In the genomic region with DNA sequence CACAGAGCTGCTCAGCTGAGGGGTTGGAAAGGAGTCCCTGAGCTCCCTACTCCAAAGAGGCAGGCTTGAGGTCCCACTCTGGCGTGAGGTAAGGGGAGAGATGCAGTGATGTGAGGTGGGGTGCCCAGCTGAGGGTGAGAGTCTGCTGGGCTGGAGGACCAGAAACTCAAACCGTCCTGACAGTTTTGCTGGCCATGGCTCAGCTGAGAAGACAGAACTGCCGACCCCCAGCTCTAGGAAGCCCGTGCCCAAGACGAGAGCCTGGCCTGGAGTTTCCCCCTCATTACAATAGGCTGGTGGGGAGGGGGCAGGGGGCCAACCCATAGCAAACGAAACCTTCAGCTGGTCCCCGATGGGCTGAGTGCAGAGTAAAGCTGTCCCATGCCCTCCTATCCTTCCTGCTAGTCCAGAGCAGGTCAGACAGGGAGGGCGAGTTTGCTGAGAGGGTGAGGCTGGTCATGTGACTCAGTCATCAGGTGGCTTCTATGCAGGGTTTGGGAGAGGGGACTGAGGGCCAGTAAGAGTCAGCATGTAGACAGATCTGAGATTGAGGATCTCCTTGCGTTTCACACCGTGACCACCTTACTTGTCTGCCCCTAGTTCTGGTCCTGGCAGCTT, we compare ENCODE assay signal across 2 cellular contexts.
TF ChIP-seq lines count a peak whose summit lies in the region.

No MANE protein-coding gene starts in this region.

TF ChIP-seq in SK-N-SH, 30 proteins besides CTCF, POLR2A, EP300 and RAD21 (continued from another document):
- TF ChIP-seq, protein P1, sequence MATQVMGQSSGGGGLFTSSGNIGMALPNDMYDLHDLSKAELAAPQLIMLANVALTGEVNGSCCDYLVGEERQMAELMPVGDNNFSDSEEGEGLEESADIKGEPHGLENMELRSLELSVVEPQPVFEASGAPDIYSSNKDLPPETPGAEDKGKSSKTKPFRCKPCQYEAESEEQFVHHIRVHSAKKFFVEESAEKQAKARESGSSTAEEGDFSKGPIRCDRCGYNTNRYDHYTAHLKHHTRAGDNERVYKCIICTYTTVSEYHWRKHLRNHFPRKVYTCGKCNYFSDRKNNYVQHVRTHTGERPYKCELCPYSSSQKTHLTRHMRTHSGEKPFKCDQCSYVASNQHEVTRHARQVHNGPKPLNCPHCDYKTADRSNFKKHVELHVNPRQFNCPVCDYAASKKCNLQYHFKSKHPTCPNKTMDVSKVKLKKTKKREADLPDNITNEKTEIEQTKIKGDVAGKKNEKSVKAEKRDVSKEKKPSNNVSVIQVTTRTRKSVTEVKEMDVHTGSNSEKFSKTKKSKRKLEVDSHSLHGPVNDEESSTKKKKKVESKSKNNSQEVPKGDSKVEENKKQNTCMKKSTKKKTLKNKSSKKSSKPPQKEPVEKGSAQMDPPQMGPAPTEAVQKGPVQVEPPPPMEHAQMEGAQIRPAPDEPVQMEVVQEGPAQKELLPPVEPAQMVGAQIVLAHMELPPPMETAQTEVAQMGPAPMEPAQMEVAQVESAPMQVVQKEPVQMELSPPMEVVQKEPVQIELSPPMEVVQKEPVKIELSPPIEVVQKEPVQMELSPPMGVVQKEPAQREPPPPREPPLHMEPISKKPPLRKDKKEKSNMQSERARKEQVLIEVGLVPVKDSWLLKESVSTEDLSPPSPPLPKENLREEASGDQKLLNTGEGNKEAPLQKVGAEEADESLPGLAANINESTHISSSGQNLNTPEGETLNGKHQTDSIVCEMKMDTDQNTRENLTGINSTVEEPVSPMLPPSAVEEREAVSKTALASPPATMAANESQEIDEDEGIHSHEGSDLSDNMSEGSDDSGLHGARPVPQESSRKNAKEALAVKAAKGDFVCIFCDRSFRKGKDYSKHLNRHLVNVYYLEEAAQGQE (IDR thresholded peaks at IDR 0.05; ENCODE audit: low read depth, low read length) = no peak
- TF ChIP-seq RCOR1 (IDR thresholded peaks at IDR 0.05; ENCODE audit: low read length) = no peak
- TF ChIP-seq, protein P2, sequence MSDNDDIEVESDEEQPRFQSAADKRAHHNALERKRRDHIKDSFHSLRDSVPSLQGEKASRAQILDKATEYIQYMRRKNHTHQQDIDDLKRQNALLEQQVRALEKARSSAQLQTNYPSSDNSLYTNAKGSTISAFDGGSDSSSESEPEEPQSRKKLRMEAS (IDR thresholded peaks at IDR 0.05; ENCODE audit: low read depth) = no peak

TF ChIP-seq in SK-N-SH treated with all-trans-retinoic acid at 6 μM for 48 hours, 23 proteins besides CTCF, POLR2A, EP300 and RAD21 (continued from another document):
- TF ChIP-seq, protein P3, sequence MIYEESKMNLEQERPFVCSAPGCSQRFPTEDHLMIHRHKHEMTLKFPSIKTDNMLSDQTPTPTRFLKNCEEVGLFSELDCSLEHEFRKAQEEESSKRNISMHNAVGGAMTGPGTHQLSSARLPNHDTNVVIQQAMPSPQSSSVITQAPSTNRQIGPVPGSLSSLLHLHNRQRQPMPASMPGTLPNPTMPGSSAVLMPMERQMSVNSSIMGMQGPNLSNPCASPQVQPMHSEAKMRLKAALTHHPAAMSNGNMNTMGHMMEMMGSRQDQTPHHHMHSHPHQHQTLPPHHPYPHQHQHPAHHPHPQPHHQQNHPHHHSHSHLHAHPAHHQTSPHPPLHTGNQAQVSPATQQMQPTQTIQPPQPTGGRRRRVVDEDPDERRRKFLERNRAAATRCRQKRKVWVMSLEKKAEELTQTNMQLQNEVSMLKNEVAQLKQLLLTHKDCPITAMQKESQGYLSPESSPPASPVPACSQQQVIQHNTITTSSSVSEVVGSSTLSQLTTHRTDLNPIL (CRISPR knock-in tag; IDR thresholded peaks at IDR 0.05; ENCODE audit: low read depth) = no peak
- TF ChIP-seq CSRNP3 (CRISPR knock-in tag; IDR thresholded peaks at IDR 0.05) = no peak
